Comparison of ENCODE assay signal across 8 cellular contexts in the genomic region with DNA sequence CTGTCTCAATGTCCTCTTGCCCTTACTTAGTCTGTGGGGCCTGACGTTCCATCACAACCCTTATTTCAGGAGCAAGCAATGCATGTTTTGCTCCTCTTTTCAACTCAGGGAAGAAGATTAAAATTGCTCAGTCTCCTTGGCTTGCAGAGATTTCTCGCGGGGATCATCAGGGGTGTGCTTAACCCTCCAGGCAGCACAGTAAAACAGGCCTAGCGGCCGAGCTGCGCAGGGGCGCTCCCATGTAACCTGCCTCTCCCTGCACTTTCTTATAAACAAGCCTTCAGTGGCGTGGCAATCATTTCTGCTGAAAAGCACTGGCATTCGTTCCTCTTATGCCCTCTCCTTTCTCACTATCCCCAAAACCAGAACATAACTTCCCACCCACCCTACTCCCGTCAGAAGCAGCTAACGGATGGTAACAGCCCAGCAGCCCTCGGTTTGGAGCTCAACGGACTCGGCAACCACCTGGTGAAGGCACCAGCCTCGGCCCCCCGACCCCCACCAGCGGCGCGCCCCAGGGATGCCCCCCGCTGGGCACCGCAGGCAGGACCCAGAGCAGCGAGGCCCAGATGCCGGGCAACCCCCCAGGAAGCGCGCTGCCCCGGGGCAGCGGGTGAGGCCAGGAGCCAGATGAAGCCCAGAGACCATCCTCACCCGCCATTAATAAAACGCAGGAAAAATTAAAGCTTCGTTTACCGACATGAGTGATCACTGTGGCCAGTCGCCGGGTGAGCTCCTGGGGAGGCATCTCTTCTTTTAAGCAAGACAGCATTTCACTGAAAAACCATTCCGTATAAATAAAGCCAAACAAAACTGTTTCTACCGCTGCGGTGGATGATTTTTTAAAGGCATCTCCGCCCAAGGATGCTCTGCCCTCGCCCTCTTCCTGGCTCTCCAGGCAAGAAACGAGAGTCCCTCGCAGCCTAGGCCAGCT. TPM values are rescaled to one million over a fixed set of nuclear protein-coding genes. Genes with fewer than 3 reads are reported as not detected.
DNase-seq lines count a peak whose midpoint lies in the region; ATAC-seq, FAIRE-seq and TF ChIP-seq lines count a peak whose summit lies in the region.

No MANE protein-coding gene starts in this region.

- peaks cover 11 to 20% (median 19%) of the 10 kb centered on the region in 5 donors for H3K27me3 ChIP-seq in subcutaneous abdominal adipose tissue (ENCODE audit: control insufficient read depth in 5 of 5, insufficient read depth in 4 of 5, low read length in 5 of 5)

- H3K9me3 ChIP-seq in A549 (no peaks in the 10 kb centered on the region), subcutaneous abdominal adipose tissue (ENCODE audit: control insufficient read depth in 5 of 5, low read length in 5 of 5) (no peaks in the 10 kb centered on the region)

- DNase-seq in A549 (ENCODE audit: low read depth in 1 of 2, low spot score in 1 of 2) (no peak), GM20000 (ENCODE audit: low spot score) (peak; percentile 36), inferior parietal cortex (ENCODE audit: extremely low spot score) (peak; percentile 40), glomerular visceral epithelial cell (ENCODE audit: extremely low spot score) (no peak), superior temporal gyrus (ENCODE audit: extremely low spot score) (no peak)
- no peak for DNase-seq in activated T-helper 2 cell treated with anti-CD3 and anti-CD28 coated beads, Interferon-gamma antibody, Interleukin-2, Interleukin-4, amounts not matched to agents 10 μg/mL and 5 μg/mL and 100 μg/mL, durations not matched to agents 14 hours and 24 hours and 36 hours (ENCODE audit: low spot score)

- TF ChIP-seq CTCF in A549 (IDR thresholded peaks at IDR 0.05) (no peak), GM20000 (IDR thresholded peaks at IDR 0.05; ENCODE audit: extremely low read depth, missing control alignments) (no peak)

- H3K9me3 Mint-ChIP-seq in activated T-helper 2 cell treated with anti-CD3 and anti-CD28 coated beads, Interferon-gamma antibody, Interleukin-2, Interleukin-4, amounts not matched to agents 10 μg/mL and 5 μg/mL and 100 μg/mL, durations not matched to agents 14 hours and 24 hours and 36 hours, result no peaks in the 10 kb centered on the region

- H3K4me1 ChIP-seq in A549, result 0 out of 3 replicates have a peak, but pooled peaks cover 4% of the 10 kb centered on the region
- H3K4me1 ChIP-seq in subcutaneous abdominal adipose tissue (ENCODE audit: control insufficient read depth in 5 of 5, insufficient read depth in 5 of 5, low read length in 5 of 5), result peaks cover 0 to 19% (median 16%) of the 10 kb centered on the region in 5 donors

- H3K4me3 ChIP-seq in A549 (peak overlapping the region; percentile 76), subcutaneous abdominal adipose tissue (ENCODE audit: low read depth in 1 of 5, low read length in 5 of 5) (peak overlapping the region in 4 of 5 donors; percentile 64 to 73 (median 70))

- H3K27ac ChIP-seq in A549, result peak overlapping the region in 1 of 2 experiments; percentile 39; a peak in 1 of 6 replicates
- H3K27ac ChIP-seq in subcutaneous abdominal adipose tissue (ENCODE audit: low read depth, low read length), result no peak overlapping the region

- CTCF ChIA-PET in A549 (lab: Yijun Ruan, JAX), result interaction anchor here (0.6 to 2.2 kb wide), 3 partner anchors 13 to 269 kb away, joined by 3 to 6 read pairs (median 4); no protein-coding TSS in a partner anchor

- intact Hi-C loops in activated T-helper 2 cell treated with anti-CD3 and anti-CD28 coated beads, Interferon-gamma antibody, Interleukin-2, Interleukin-4, amounts not matched to agents 10 μg/mL and 5 μg/mL and 100 μg/mL, durations not matched to agents 14 hours and 24 hours and 36 hours (cut with micrococcal nuclease), result loop anchor here (1.0 kb wide), 1 partner anchor 9 kb away; no protein-coding TSS in a partner anchor

- ATAC-seq in A549, result no peak; a peak in 1 of 6 replicates
- no peak for ATAC-seq in HG02678 (IDR thresholded peaks at IDR 0.05; ENCODE audit: unreplicated experiment)

- 76% methylated on average over 28 of the region's 40 CpGs for WGBS in A549 (ENCODE audit: missing lambda C conversion rate)

- H3K27me3 Mint-ChIP-seq in activated T-helper 2 cell treated with anti-CD3 and anti-CD28 coated beads, Interferon-gamma antibody, Interleukin-2, Interleukin-4, amounts not matched to agents 10 μg/mL and 5 μg/mL and 100 μg/mL, durations not matched to agents 14 hours and 24 hours and 36 hours (ENCODE audit: low read depth), result peaks cover 8% of the 10 kb centered on the region

- peak overlapping the region; percentile 14 for H3K27ac Mint-ChIP-seq in activated T-helper 2 cell treated with anti-CD3 and anti-CD28 coated beads, Interferon-gamma antibody, Interleukin-2, Interleukin-4, amounts not matched to agents 10 μg/mL and 5 μg/mL and 100 μg/mL, durations not matched to agents 14 hours and 24 hours and 36 hours

- peak overlapping the region in 1 of 5 donors; percentile 39 for H3K9ac ChIP-seq in subcutaneous abdominal adipose tissue (ENCODE audit: low read length in 5 of 5)

- no peak for TF ChIP-seq RAD21 in A549 (conservative IDR thresholded peaks at IDR 0.05 in 1 of 2, IDR thresholded peaks at IDR 0.05 in 1 of 2)

- no peaks in the 10 kb centered on the region for H3K36me3 ChIP-seq in subcutaneous abdominal adipose tissue (ENCODE audit: control insufficient read depth in 5 of 5, insufficient read depth in 5 of 5, low read length in 5 of 5)

- peaks cover under 1% of the 10 kb centered on the region for H3K36me3 Mint-ChIP-seq in activated T-helper 2 cell treated with anti-CD3 and anti-CD28 coated beads, Interferon-gamma antibody, Interleukin-2, Interleukin-4, amounts not matched to agents 10 μg/mL and 5 μg/mL and 100 μg/mL, durations not matched to agents 14 hours and 24 hours and 36 hours (ENCODE audit: low read depth)

- no peak for TF ChIP-seq POLR2A in A549 (IDR thresholded peaks at IDR 0.05; ENCODE audit: low read length)

- no peak for TF ChIP-seq EP300 in A549 (IDR thresholded peaks at IDR 0.05)

- POLR2A ChIA-PET in A549 (lab: Yijun Ruan, JAX), result no interaction called here

- FAIRE-seq in A549 (lab: Jason Lieb, UNC), result no peak

- peak overlapping the region; percentile 99 for H3K4me2 ChIP-seq in A549

- peak overlapping the region; percentile 81 for H3K4me3 Mint-ChIP-seq in activated T-helper 2 cell treated with anti-CD3 and anti-CD28 coated beads, Interferon-gamma antibody, Interleukin-2, Interleukin-4, amounts not matched to agents 10 μg/mL and 5 μg/mL and 100 μg/mL, durations not matched to agents 14 hours and 24 hours and 36 hours (ENCODE audit: low read depth)

- peaks cover 39% of the 10 kb centered on the region for H3K4me1 Mint-ChIP-seq in activated T-helper 2 cell treated with anti-CD3 and anti-CD28 coated beads, Interferon-gamma antibody, Interleukin-2, Interleukin-4, amounts not matched to agents 10 μg/mL and 5 μg/mL and 100 μg/mL, durations not matched to agents 14 hours and 24 hours and 36 hours (ENCODE audit: low read depth)

TF ChIP-seq in A549, 52 proteins besides CTCF, POLR2A, EP300 and RAD21 (continues in another document):
- no peak for TF ChIP-seq FOXS1 (CRISPR knock-in tag; IDR thresholded peaks at IDR 0.05)
- TF ChIP-seq MAZ (IDR thresholded peaks at IDR 0.05; ENCODE audit: borderline replicate concordance, low read depth, low read length), result no peak
- no peak for TF ChIP-seq KDM1A (IDR thresholded peaks at IDR 0.05; ENCODE audit: low read depth)
- no peak for TF ChIP-seq EHMT2 (IDR thresholded peaks at IDR 0.05; ENCODE audit: low read depth)
- TF ChIP-seq, protein P1, sequence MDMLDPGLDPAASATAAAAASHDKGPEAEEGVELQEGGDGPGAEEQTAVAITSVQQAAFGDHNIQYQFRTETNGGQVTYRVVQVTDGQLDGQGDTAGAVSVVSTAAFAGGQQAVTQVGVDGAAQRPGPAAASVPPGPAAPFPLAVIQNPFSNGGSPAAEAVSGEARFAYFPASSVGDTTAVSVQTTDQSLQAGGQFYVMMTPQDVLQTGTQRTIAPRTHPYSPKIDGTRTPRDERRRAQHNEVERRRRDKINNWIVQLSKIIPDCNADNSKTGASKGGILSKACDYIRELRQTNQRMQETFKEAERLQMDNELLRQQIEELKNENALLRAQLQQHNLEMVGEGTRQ (IDR thresholded peaks at IDR 0.05), result no peak
- TF ChIP-seq CBX2 (IDR thresholded peaks at IDR 0.05; ENCODE audit: borderline replicate concordance, low read depth), result no peak
- TF ChIP-seq JUN (IDR thresholded peaks at IDR 0.05), result no peak
- no peak for TF ChIP-seq ZC3H11A (IDR thresholded peaks at IDR 0.05)
- no peak for TF ChIP-seq POLR2AphosphoS2 (conservative IDR thresholded peaks at IDR 0.05; ENCODE audit: low read length)
- TF ChIP-seq, protein P2, sequence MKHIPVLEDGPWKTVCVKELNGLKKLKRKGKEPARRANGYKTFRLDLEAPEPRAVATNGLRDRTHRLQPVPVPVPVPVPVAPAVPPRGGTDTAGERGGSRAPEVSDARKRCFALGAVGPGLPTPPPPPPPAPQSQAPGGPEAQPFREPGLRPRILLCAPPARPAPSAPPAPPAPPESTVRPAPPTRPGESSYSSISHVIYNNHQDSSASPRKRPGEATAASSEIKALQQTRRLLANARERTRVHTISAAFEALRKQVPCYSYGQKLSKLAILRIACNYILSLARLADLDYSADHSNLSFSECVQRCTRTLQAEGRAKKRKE (CRISPR knock-in tag; IDR thresholded peaks at IDR 0.05; ENCODE audit: low read depth), result no peak
- no peak for TF ChIP-seq TP53 (CRISPR knock-in tag; IDR thresholded peaks at IDR 0.05)
- TF ChIP-seq, protein P3, sequence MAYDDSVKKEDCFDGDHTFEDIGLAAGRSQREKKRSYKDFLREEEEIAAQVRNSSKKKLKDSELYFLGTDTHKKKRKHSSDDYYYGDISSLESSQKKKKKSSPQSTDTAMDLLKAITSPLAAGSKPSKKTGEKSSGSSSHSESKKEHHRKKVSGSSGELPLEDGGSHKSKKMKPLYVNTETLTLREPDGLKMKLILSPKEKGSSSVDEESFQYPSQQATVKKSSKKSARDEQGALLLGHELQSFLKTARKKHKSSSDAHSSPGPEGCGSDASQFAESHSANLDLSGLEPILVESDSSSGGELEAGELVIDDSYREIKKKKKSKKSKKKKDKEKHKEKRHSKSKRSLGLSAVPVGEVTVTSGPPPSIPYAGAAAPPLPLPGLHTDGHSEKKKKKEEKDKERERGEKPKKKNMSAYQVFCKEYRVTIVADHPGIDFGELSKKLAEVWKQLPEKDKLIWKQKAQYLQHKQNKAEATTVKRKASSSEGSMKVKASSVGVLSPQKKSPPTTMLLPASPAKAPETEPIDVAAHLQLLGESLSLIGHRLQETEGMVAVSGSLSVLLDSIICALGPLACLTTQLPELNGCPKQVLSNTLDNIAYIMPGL (CRISPR knock-in tag; IDR thresholded peaks at IDR 0.05; ENCODE audit: borderline replicate concordance), result no peak

RNA-seq across cellular contexts. Expression of a gene that starts 0.9 kb away (rescaled TPM):
- polyA plus RNA-seq in A549 (2011; rRNA removed) (0.05 and 0.12 TPM in 2 replicates), A549 (2017; fragmentation: RNase III; extraction: RNeasy Plus Mini Kit Qiagen cat#74134 plus additional on column Dnase treatment) (0.03 to 0.04 TPM in 2 of 3 replicates, not detected in the other)
- polyA plus RNA-seq in A549 (2012; cell fraction: cytosol; rRNA removed), result 0.01 and 0.04 TPM in 2 replicates
- polyA plus RNA-seq in A549 (2012; cell fraction: nucleus; rRNA removed), result 0.01 and 0.02 TPM in 2 replicates
- polyA minus RNA-seq in A549 (2011; rRNA and poly(A)+ RNA removed), result 0.05 and 0.41 TPM in 2 replicates
- 7.5 and 8.3 TPM in 2 replicates for total RNA-seq in activated T-helper 2 cell treated with anti-CD3 and anti-CD28 coated beads, Interferon-gamma antibody, Interleukin-2, Interleukin-4, amounts not matched to agents 10 μg/mL and 5 μg/mL and 100 μg/mL, durations not matched to agents 14 hours and 24 hours and 36 hours

Comparison
In these comparisons a context has a peak if more than half of its experiments do, and no peak if none do; other contexts are left out.
1. DNase-seq: peak in GM20000 (single experiment) and inferior parietal cortex (single experiment); none in A549 (0 of 2), activated T-helper 2 cell treated with anti-CD3 and anti-CD28 coated beads, Interferon-gamma antibody, Interleukin-2, Interleukin-4, amounts not matched to agents 10 μg/mL and 5 μg/mL and 100 μg/mL, durations not matched to agents 14 hours and 24 hours and 36 hours (single experiment), glomerular visceral epithelial cell (single experiment) and superior temporal gyrus (single experiment).